ENCODE assay signal across 8 cellular contexts in genomic region chr3:49470714-49471420, GRCh38. TPM values are rescaled to one million over a fixed set of nuclear protein-coding genes. Genes with fewer than 3 reads are reported as not detected.
A peak's percentile ranks its signal among the peaks of the same experiment; 100 is the strongest.
DNase-seq lines count a peak whose midpoint lies in the region; ATAC-seq and TF ChIP-seq lines count a peak whose summit lies in the region.

No MANE protein-coding gene starts in this region.

- no peaks in the 10 kb centered on the region for H3K9me3 Mint-ChIP-seq in activated naive CD8-positive, alpha-beta T cell treated with anti-CD3 and anti-CD28 coated beads for 36 hours

- H3K4me1 ChIP-seq in stomach smooth muscle (ENCODE audit: control insufficient read depth, insufficient read depth, low read length), result peaks cover 39% of the 10 kb centered on the region

- peaks cover 16% of the 10 kb centered on the region for H3K36me3 Mint-ChIP-seq in activated naive CD8-positive, alpha-beta T cell treated with anti-CD3 and anti-CD28 coated beads for 36 hours

- no peaks in the 10 kb centered on the region for H3K36me3 ChIP-seq in kidney epithelial cell (ENCODE audit: control insufficient read depth, insufficient read depth, low read length)
- no peaks in the 10 kb centered on the region for H3K36me3 ChIP-seq in stomach smooth muscle (ENCODE audit: control insufficient read depth in 2 of 2, insufficient read depth in 2 of 2, low read length in 2 of 2)

- TF ChIP-seq CTCF in C4-2B (conservative IDR thresholded peaks at IDR 0.05) (no peak), kidney epithelial cell (IDR thresholded peaks at IDR 0.05; ENCODE audit: insufficient read depth, low read length, poor library complexity, severe bottlenecking) (no peak)

- ATAC-seq in GM19351 (IDR thresholded peaks at IDR 0.05; ENCODE audit: unreplicated experiment) (peak; percentile 18), HG03520 (IDR thresholded peaks at IDR 0.05; ENCODE audit: unreplicated experiment) (peak; percentile 21)

- H3K27ac Mint-ChIP-seq in activated naive CD8-positive, alpha-beta T cell treated with anti-CD3 and anti-CD28 coated beads for 36 hours, result peak overlapping the region; percentile 84

- no peaks in the 10 kb centered on the region for H3K27me3 Mint-ChIP-seq in activated naive CD8-positive, alpha-beta T cell treated with anti-CD3 and anti-CD28 coated beads for 36 hours

- DNase-seq in activated naive CD8-positive, alpha-beta T cell treated with anti-CD3 and anti-CD28 coated beads for 36 hours, result no peak
- DNase-seq in kidney epithelial cell (ENCODE audit: low read depth), result no peak
- no peak for DNase-seq in HCEC 1CT
- DNase-seq in NCI-H2227 treated with DMSO at 0.1 percent for 48 hours (lab: John Stamatoyannopoulos, UW), result no peak

- peak overlapping the region; percentile 81 to 93 for H3K9ac ChIP-seq in stomach smooth muscle (ENCODE audit: low read length in 2 of 2)

- H3K27ac ChIP-seq in C4-2B (peak overlapping the region; percentile 91), stomach smooth muscle (ENCODE audit: low read length) (peak overlapping the region; percentile 93)

- peak overlapping the region; percentile 89 for H3K4me3 Mint-ChIP-seq in activated naive CD8-positive, alpha-beta T cell treated with anti-CD3 and anti-CD28 coated beads for 36 hours

- H3K9me3 ChIP-seq in stomach smooth muscle (ENCODE audit: control insufficient read depth in 2 of 2, low read length in 2 of 2), result no peaks in the 10 kb centered on the region

- H3K4me3 ChIP-seq in kidney epithelial cell (ENCODE audit: low read depth, low read length), result peak overlapping the region; percentile 87
- H3K4me3 ChIP-seq in stomach smooth muscle (ENCODE audit: low read length in 2 of 2), result peak overlapping the region; percentile 72 to 91

- H3K27me3 ChIP-seq in kidney epithelial cell (ENCODE audit: control insufficient read depth, insufficient read depth, low read length), result no peaks in the 10 kb centered on the region
- no peaks in the 10 kb centered on the region for H3K27me3 ChIP-seq in stomach smooth muscle (ENCODE audit: control insufficient read depth in 1 of 2, insufficient read depth in 2 of 2, low read length in 2 of 2)

- peaks cover 25% of the 10 kb centered on the region for H3K4me1 Mint-ChIP-seq in activated naive CD8-positive, alpha-beta T cell treated with anti-CD3 and anti-CD28 coated beads for 36 hours

RNA-seq across cellular contexts. Expression of gene DAG1, which starts 0.8 kb away (rescaled TPM):
- total RNA-seq in activated naive CD8-positive, alpha-beta T cell treated with anti-CD3 and anti-CD28 coated beads for 36 hours, result 10 to 100 TPM; 10.8 to 12.3 TPM
- total RNA-seq in kidney epithelial cell, result 59.7 and 60.0 TPM in 2 replicates

RNA-seq across cellular contexts. Expression of gene NICN1, which starts 41.7 kb away (rescaled TPM):
- total RNA-seq in activated naive CD8-positive, alpha-beta T cell treated with anti-CD3 and anti-CD28 coated beads for 36 hours, result 1 to 10 TPM; 7.3 to 8.7 TPM
- 5.4 and 13.1 TPM in 2 replicates for total RNA-seq in kidney epithelial cell

RNA-seq across cellular contexts. Expression of gene AMT, which starts 48.6 kb away (rescaled TPM):
- 1 to 10 TPM in 1 of 2 experiments, under 1 TPM in 1; 0.42 to 2.0 TPM for total RNA-seq in activated naive CD8-positive, alpha-beta T cell treated with anti-CD3 and anti-CD28 coated beads for 36 hours
- 4.9 and 6.6 TPM in 2 replicates for total RNA-seq in kidney epithelial cell

RNA-seq across cellular contexts. Expression of gene TCTA, which starts 58.6 kb away (rescaled TPM):
- total RNA-seq in activated naive CD8-positive, alpha-beta T cell treated with anti-CD3 and anti-CD28 coated beads for 36 hours, result 10 to 100 TPM; 10.2 to 10.5 TPM
- 16.0 and 17.4 TPM in 2 replicates for total RNA-seq in kidney epithelial cell

RNA-seq across cellular contexts. Expression of gene RHOA, which starts 59.1 kb away (rescaled TPM):
- total RNA-seq in activated naive CD8-positive, alpha-beta T cell treated with anti-CD3 and anti-CD28 coated beads for 36 hours, result 100 to 1,000 TPM; 414 to 420 TPM
- total RNA-seq in kidney epithelial cell, result 400 and 501 TPM in 2 replicates
